ENCODE assay signal across 8 cellular contexts in the genomic region with DNA sequence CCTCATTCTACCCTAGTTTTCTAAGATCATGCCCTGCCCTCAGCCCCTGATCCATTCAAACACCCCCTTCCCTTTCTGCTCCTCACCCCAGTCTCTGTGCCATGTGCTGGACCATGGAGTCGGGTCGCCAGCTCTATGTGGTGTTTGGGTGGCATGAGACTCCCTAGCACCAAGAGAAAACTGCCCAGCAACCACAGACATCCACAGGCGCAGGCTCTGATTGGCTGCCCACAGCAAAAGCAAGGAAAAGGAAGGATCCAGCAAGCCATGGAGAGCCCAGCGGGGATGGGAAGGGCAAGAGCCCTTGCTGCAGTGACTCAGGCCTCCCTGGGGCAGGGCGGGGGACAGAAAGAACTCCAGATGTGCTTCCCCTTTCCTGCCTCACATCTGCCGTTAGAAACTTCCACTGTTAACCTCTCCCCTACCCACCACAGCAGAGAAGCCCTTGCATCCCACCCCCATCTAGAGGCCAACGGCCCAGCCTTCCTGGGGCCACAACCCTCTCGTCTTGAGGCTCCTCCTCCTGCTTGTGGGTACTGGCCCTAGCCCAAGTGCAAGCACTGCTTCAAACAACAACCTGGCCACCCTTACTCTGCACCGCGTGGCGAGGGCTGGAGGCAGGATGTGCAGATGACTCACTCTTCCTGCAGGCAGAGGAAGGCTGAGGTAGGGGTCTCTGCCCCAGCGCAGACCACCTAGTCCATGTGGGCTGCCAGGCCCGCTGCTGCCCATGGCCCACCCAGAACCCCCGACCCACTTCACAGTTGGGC. TPM values are rescaled to one million over a fixed set of nuclear protein-coding genes. Genes with fewer than 3 reads are reported as not detected.
A peak's percentile ranks its signal among the peaks of the same experiment; 100 is the strongest.
DNase-seq lines count a peak whose midpoint lies in the region; ATAC-seq lines count a peak whose summit lies in the region.

No MANE protein-coding gene starts in this region.

- H3K9me3 ChIP-seq in ectodermal cell (ENCODE audit: control insufficient read depth, low read length), result no peaks in the 10 kb centered on the region

- H3K4me3 ChIP-seq in ectodermal cell (ENCODE audit: insufficient read depth, low read depth, low read length), result no peak overlapping the region

- no peaks in the 10 kb centered on the region for H3K27me3 Mint-ChIP-seq in activated CD4-positive, alpha-beta memory T cell treated with anti-CD3 and anti-CD28 coated beads, Interleukin-2, amount 10 ng/mL, durations not matched to agents 7 days and 5 days

- H3K4me3 Mint-ChIP-seq in activated CD4-positive, alpha-beta memory T cell treated with anti-CD3 and anti-CD28 coated beads, Interleukin-2, amount 10 ng/mL, durations not matched to agents 7 days and 5 days, result peak overlapping the region; percentile 74

- peaks cover 26% of the 10 kb centered on the region for H3K36me3 Mint-ChIP-seq in activated CD4-positive, alpha-beta memory T cell treated with anti-CD3 and anti-CD28 coated beads, Interleukin-2, amount 10 ng/mL, durations not matched to agents 7 days and 5 days (ENCODE audit: low read depth)

- POLR2A ChIA-PET in activated CD4-positive, alpha-beta memory T cell treated with anti-CD3 and anti-CD28 coated beads, Interleukin-2, amount 10 ng/mL, durations not matched to agents 7 days and 5 days (lab: Charles Lee), result interaction anchor here (0.9 to 10.8 kb wide), 31 partner anchors 8 to 1194 kb away, joined by 3 to 364 read pairs (median 7); a partner anchor contains a TSS

- peaks cover 99% of the 10 kb centered on the region for H3K4me1 Mint-ChIP-seq in activated CD4-positive, alpha-beta memory T cell treated with anti-CD3 and anti-CD28 coated beads, Interleukin-2, amount 10 ng/mL, durations not matched to agents 7 days and 5 days

- peaks cover 66% of the 10 kb centered on the region for H3K4me1 ChIP-seq in ectodermal cell (ENCODE audit: control insufficient read depth, insufficient read depth, low read length)

- H3K27ac ChIP-seq in ectodermal cell (ENCODE audit: insufficient read depth, low read depth, low read length, poor library complexity, severe bottlenecking), result peak overlapping the region; percentile 85

- 48 to 53% methylated on average over 14 of the region's 14 CpGs for WGBS in ectodermal cell, 2 experiments

- ATAC-seq in HG02678 (IDR thresholded peaks at IDR 0.05; ENCODE audit: unreplicated experiment), result peak; percentile 40

- H3K27me3 ChIP-seq in ectodermal cell (ENCODE audit: control insufficient read depth, insufficient read depth, low read length, poor library complexity, severe bottlenecking), result no peaks in the 10 kb centered on the region

- DNase-seq in GM03348 (ENCODE audit: low spot score), result peak; percentile 96
- peak; percentile 46 for DNase-seq in NCI-H510A treated with DMSO at 0.1 percent for 48 hours (lab: John Stamatoyannopoulos, UW)
- DNase-seq in activated CD4-positive, alpha-beta memory T cell treated with anti-CD3 and anti-CD28 coated beads, Interleukin-2, amount 10 ng/mL, durations not matched to agents 7 days and 5 days, result peak; percentile 94
- peak; percentile 86 for DNase-seq in medulla oblongata (ENCODE audit: extremely low spot score)
- DNase-seq in stimulated activated CD8-positive, alpha-beta memory T cell treated with anti-CD3 and anti-CD28 coated beads, Interleukin-7, amount 100 ng/mL, for 1 hour (ENCODE audit: low read depth in 2 of 2), result peak; percentile 56 to 59
- DNase-seq in GM19240 (ENCODE audit: insufficient read length, low spot score), result no peak

- H3K27ac Mint-ChIP-seq in activated CD4-positive, alpha-beta memory T cell treated with anti-CD3 and anti-CD28 coated beads, Interleukin-2, amount 10 ng/mL, durations not matched to agents 7 days and 5 days, result peak overlapping the region; percentile 99

- peaks cover 21% of the 10 kb centered on the region for H3K36me3 ChIP-seq in ectodermal cell (ENCODE audit: control insufficient read depth, insufficient read depth, low read length)

- CTCF ChIA-PET in activated CD4-positive, alpha-beta memory T cell treated with anti-CD3 and anti-CD28 coated beads, Interleukin-2, amount 10 ng/mL, durations not matched to agents 7 days and 5 days (lab: Charles Lee), result interaction anchor here (1.0 to 11.6 kb wide), 16 partner anchors 12 to 325 kb away, joined by 3 to 268 read pairs (median 6); a partner anchor contains a TSS

- no peaks in the 10 kb centered on the region for H3K9me3 Mint-ChIP-seq in activated CD4-positive, alpha-beta memory T cell treated with anti-CD3 and anti-CD28 coated beads, Interleukin-2, amount 10 ng/mL, durations not matched to agents 7 days and 5 days

RNA-seq across cellular contexts. Expression of a gene that starts 9.7 kb away (rescaled TPM):
- total RNA-seq in activated CD4-positive, alpha-beta memory T cell treated with anti-CD3 and anti-CD28 coated beads, Interleukin-2, amount 10 ng/mL, durations not matched to agents 7 days and 5 days, result 100 to 1,000 TPM; 323 to 360 TPM
- polyA plus RNA-seq in ectodermal cell (2013, experiment 1 of 4), result 20.5 TPM
- 27.0 TPM for polyA plus RNA-seq in ectodermal cell (2013, experiment 2 of 4)
- polyA plus RNA-seq in ectodermal cell (2013, experiment 3 of 4), result 21.6 TPM
- 29.8 TPM for polyA plus RNA-seq in ectodermal cell (2013, experiment 4 of 4)

RNA-seq across cellular contexts. Expression of a gene that starts 17.4 kb away (rescaled TPM):
- total RNA-seq in activated CD4-positive, alpha-beta memory T cell treated with anti-CD3 and anti-CD28 coated beads, Interleukin-2, amount 10 ng/mL, durations not matched to agents 7 days and 5 days, result 100 to 1,000 TPM; 991 to 999 TPM
- 2,940 TPM for polyA plus RNA-seq in ectodermal cell (2013, experiment 1 of 4)
- polyA plus RNA-seq in ectodermal cell (2013, experiment 2 of 4), result 2,895 TPM
- polyA plus RNA-seq in ectodermal cell (2013, experiment 3 of 4), result 2,535 TPM
- polyA plus RNA-seq in ectodermal cell (2013, experiment 4 of 4), result 2,880 TPM

RNA-seq across cellular contexts. Expression of a gene that starts 35.0 kb away (rescaled TPM):
- 10 to 100 TPM; 23.7 to 25.2 TPM for total RNA-seq in activated CD4-positive, alpha-beta memory T cell treated with anti-CD3 and anti-CD28 coated beads, Interleukin-2, amount 10 ng/mL, durations not matched to agents 7 days and 5 days
- 24.6 TPM for polyA plus RNA-seq in ectodermal cell (2013, experiment 1 of 4)
- 25.5 TPM for polyA plus RNA-seq in ectodermal cell (2013, experiment 2 of 4)
- polyA plus RNA-seq in ectodermal cell (2013, experiment 3 of 4), result 18.6 TPM
- 21.2 TPM for polyA plus RNA-seq in ectodermal cell (2013, experiment 4 of 4)

RNA-seq across cellular contexts. Expression of a gene that starts 45.4 kb away (rescaled TPM):
- 100 to 1,000 TPM; 226 TPM for total RNA-seq in activated CD4-positive, alpha-beta memory T cell treated with anti-CD3 and anti-CD28 coated beads, Interleukin-2, amount 10 ng/mL, durations not matched to agents 7 days and 5 days
- polyA plus RNA-seq in ectodermal cell (2013, experiment 1 of 4), result 143 TPM
- 142 TPM for polyA plus RNA-seq in ectodermal cell (2013, experiment 2 of 4)
- 107 TPM for polyA plus RNA-seq in ectodermal cell (2013, experiment 3 of 4)
- polyA plus RNA-seq in ectodermal cell (2013, experiment 4 of 4), result 111 TPM

RNA-seq across cellular contexts. Expression of a gene that starts 56.3 kb away (rescaled TPM):
- total RNA-seq in activated CD4-positive, alpha-beta memory T cell treated with anti-CD3 and anti-CD28 coated beads, Interleukin-2, amount 10 ng/mL, durations not matched to agents 7 days and 5 days, result 100 to 1,000 TPM; 121 to 122 TPM
- 26.1 TPM for polyA plus RNA-seq in ectodermal cell (2013, experiment 1 of 4)
- polyA plus RNA-seq in ectodermal cell (2013, experiment 2 of 4), result 28.1 TPM
- 24.4 TPM for polyA plus RNA-seq in ectodermal cell (2013, experiment 3 of 4)
- 22.3 TPM for polyA plus RNA-seq in ectodermal cell (2013, experiment 4 of 4)
